In genomic region chr10:11610855-11611247, GRCh38 we compare ENCODE assay signal across 8 cellular contexts. TPM values are rescaled to one million over a fixed set of nuclear protein-coding genes. Genes with fewer than 3 reads are reported as not detected.
DNase-seq lines count a peak whose midpoint lies in the region; ATAC-seq and TF ChIP-seq lines count a peak whose summit lies in the region.

No MANE protein-coding gene starts in this region.

- intact Hi-C loops in activated CD8-positive, alpha-beta T cell treated with anti-CD3 and anti-CD28 coated beads for 36 hours (cut with micrococcal nuclease) = loop anchor here (5.0 kb wide), 1 partner anchor 94 kb away; no protein-coding TSS in a partner anchor

- DNase-seq in AG10803 (ENCODE audit: low read depth) = peak; percentile 42
- peak; percentile 38 for DNase-seq in activated CD8-positive, alpha-beta T cell treated with anti-CD3 and anti-CD28 coated beads for 36 hours
- peak; percentile 47 for DNase-seq in myocyte (ENCODE audit: low read depth)
- DNase-seq in upper lobe of left lung = no peak
- DNase-seq in NCI-H1092 treated with DMSO at 0.1 percent for 48 hours (lab: John Stamatoyannopoulos, UW) = no peak

- WGBS in esophagus, 2 donors = 1% methylated on average over 35 to 40 of the region's 40 CpGs
- WGBS in upper lobe of left lung, 2 donors = 0 to 2% methylated on average over 3 to 15 of the region's 40 CpGs

- peaks cover 2% of the 10 kb centered on the region for H3K9me3 Mint-ChIP-seq in activated CD8-positive, alpha-beta T cell treated with anti-CD3 and anti-CD28 coated beads for 36 hours

- H3K27ac ChIP-seq in HUES6 (ENCODE audit: low read depth, low read length) (peak overlapping the region; percentile 85; the same call in 1 of the 2 replicates), esophagus (ENCODE audit: low read depth in 2 of 2, low read length in 1 of 2) (peak overlapping the region; percentile 95), upper lobe of left lung (peak overlapping the region; percentile 89 to 95 (median 94))

- H3K27ac Mint-ChIP-seq in activated CD8-positive, alpha-beta T cell treated with anti-CD3 and anti-CD28 coated beads for 36 hours = peak overlapping the region; percentile 71

- no peaks in the 10 kb centered on the region; the same call in 1 of the 2 replicates for H3K9me3 ChIP-seq in HUES6 (ENCODE audit: control insufficient read depth, insufficient read depth, low read depth, low read length)
- H3K9me3 ChIP-seq in esophagus (ENCODE audit: control insufficient read depth in 2 of 2, insufficient read depth in 1 of 2, low read depth in 1 of 2, low read length in 1 of 2) = no peaks in the 10 kb centered on the region
- no peaks in the 10 kb centered on the region for H3K9me3 ChIP-seq in upper lobe of left lung

- ATAC-seq in GM19397 (IDR thresholded peaks at IDR 0.05; ENCODE audit: unreplicated experiment) (peak; percentile 10), upper lobe of left lung (ENCODE audit: low FRiP score in 2 of 2) (peak in 1 of 2 donors; percentile 40)
- peak; percentile 24 for ATAC-seq in activated CD8-positive, alpha-beta T cell treated with anti-CD3 and anti-CD28 coated beads for 36 hours

- peaks cover 48% of the 10 kb centered on the region for H3K4me1 Mint-ChIP-seq in activated CD8-positive, alpha-beta T cell treated with anti-CD3 and anti-CD28 coated beads for 36 hours (ENCODE audit: low read depth)

- H3K27me3 ChIP-seq in HUES6 (ENCODE audit: control insufficient read depth, insufficient read depth, low read length) (peaks cover 8% of the 10 kb centered on the region), esophagus (ENCODE audit: control insufficient read depth in 1 of 2, insufficient read depth in 2 of 2, low read length in 2 of 2) (no peaks in the 10 kb centered on the region), upper lobe of left lung (no peaks in the 10 kb centered on the region)

- H3K36me3 ChIP-seq in HUES6 (ENCODE audit: control insufficient read depth, insufficient read depth, low read length) = no peaks in the 10 kb centered on the region
- no peaks in the 10 kb centered on the region for H3K36me3 ChIP-seq in esophagus (ENCODE audit: control insufficient read depth in 2 of 2, insufficient read depth in 2 of 2, low read length in 1 of 2)
- H3K36me3 ChIP-seq in upper lobe of left lung = no peaks in the 10 kb centered on the region

- TF ChIP-seq CTCF in AG10803 (conservative IDR thresholded peaks at IDR 0.05; ENCODE audit: low read length) = no peak
- no peak for TF ChIP-seq CTCF in activated CD8-positive, alpha-beta T cell treated with anti-CD3 and anti-CD28 coated beads for 36 hours (IDR thresholded peaks at IDR 0.05)
- TF ChIP-seq CTCF in upper lobe of left lung (IDR thresholded peaks at IDR 0.05) = no peak

- CTCF ChIA-PET in activated CD8-positive, alpha-beta T cell treated with anti-CD3 and anti-CD28 coated beads for 36 hours (lab: Charles Lee) = interaction anchor here (0.9 to 1.6 kb wide), 3 partner anchors 21 to 68 kb away, joined by 3 to 4 read pairs (median 3); no protein-coding TSS in a partner anchor

- peaks cover 4% of the 10 kb centered on the region for H3K27me3 Mint-ChIP-seq in activated CD8-positive, alpha-beta T cell treated with anti-CD3 and anti-CD28 coated beads for 36 hours

- H3K36me3 Mint-ChIP-seq in activated CD8-positive, alpha-beta T cell treated with anti-CD3 and anti-CD28 coated beads for 36 hours (ENCODE audit: low read depth) = peaks cover 1% of the 10 kb centered on the region

- H3K4me3 ChIP-seq in AG10803 (ENCODE audit: low read length) (peak overlapping the region; percentile 85), HUES6 (ENCODE audit: low read depth, low read length) (peak overlapping the region; percentile 95), esophagus (ENCODE audit: low read depth in 1 of 2, low read length in 2 of 2) (peak overlapping the region; percentile 82 to 96), upper lobe of left lung (peak overlapping the region; percentile 77 to 94 (median 92))

- TF ChIP-seq EP300 in upper lobe of left lung (IDR thresholded peaks at IDR 0.05) = no peak

- POLR2A ChIA-PET in activated CD8-positive, alpha-beta T cell treated with anti-CD3 and anti-CD28 coated beads for 36 hours (lab: Charles Lee) = no interaction called here

- peak overlapping the region; percentile 82 for H3K4me3 Mint-ChIP-seq in activated CD8-positive, alpha-beta T cell treated with anti-CD3 and anti-CD28 coated beads for 36 hours

- H3K4me1 ChIP-seq in HUES6 (ENCODE audit: control insufficient read depth, insufficient read depth, low read length) (peaks cover 20% of the 10 kb centered on the region), esophagus (ENCODE audit: control insufficient read depth in 2 of 2, insufficient read depth in 2 of 2, low read length in 1 of 2) (no peaks in the 10 kb centered on the region), upper lobe of left lung (peaks cover 16 to 25% (median 24%) of the 10 kb centered on the region in 4 donors)

- peak overlapping the region; percentile 86 for H3K9ac ChIP-seq in HUES6 (ENCODE audit: low read length)

- no peak for TF ChIP-seq POLR2A in upper lobe of left lung (IDR thresholded peaks at IDR 0.05)

RNA-seq across cellular contexts. Expression of gene USP6NL, which starts 0.6 kb away (rescaled TPM):
- 1 to 10 TPM; 2.3 to 2.5 TPM for total RNA-seq in activated CD8-positive, alpha-beta T cell treated with anti-CD3 and anti-CD28 coated beads for 36 hours
- 10 to 100 TPM; 26.8 to 28.3 TPM for polyA plus RNA-seq in esophagus
- total RNA-seq in myocyte (6.0 and 6.5 TPM in 2 replicates), upper lobe of left lung (10 to 100 TPM; 16.4 to 28.6 (median 21.8) TPM)
- polyA plus RNA-seq in myocyte (2012) = 3.8 TPM

Comparison
In these comparisons a context has a peak if more than half of its experiments do, and no peak if none do; other contexts are left out.
1. DNase-seq: peak in AG10803 (single experiment), activated CD8-positive, alpha-beta T cell treated with anti-CD3 and anti-CD28 coated beads for 36 hours (single experiment) and myocyte (single experiment); none in upper lobe of left lung (0 of 2) and NCI-H1092 treated with DMSO at 0.1 percent for 48 hours (single experiment).
2. Peak in every context shown above with its lines, with median percentiles within 50 percentile points of each other: H3K4me3 ChIP-seq and H3K27ac ChIP-seq.